Comparison of ENCODE assay signal across 2 cellular contexts in the genomic region with DNA sequence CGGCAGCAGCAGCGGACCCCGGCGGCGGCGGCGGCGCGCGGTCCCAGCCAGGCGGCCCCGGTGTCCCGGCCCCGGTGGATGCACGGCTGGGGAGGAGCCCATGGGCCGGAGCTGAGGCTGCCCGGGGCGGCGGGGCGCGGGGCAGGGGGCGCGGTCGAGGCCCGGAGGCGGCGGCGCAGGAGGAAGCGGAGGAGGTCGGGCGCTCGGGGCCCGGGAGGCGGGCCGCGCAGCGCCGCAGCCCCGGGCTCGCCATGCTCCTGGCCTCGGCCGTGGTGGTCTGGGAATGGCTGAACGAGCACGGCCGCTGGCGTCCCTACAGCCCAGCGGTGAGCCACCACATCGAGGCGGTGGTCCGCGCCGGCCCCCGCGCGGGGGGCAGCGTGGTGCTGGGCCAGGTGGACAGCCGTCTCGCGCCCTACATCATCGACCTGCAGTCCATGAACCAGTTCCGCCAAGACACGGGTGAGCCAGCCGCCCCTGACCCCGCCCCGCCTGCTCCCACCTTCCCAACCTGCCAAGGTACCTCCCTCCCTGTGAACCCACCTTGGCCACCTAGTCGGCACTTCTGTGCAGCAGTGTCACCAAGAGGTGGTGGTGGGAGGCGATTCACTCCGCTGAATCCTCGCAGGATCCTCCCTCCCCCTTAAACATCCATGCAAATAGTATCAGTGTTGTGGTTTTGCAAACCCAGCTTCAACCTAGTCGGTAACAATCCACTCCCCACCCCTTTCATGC.
TF ChIP-seq lines count a peak whose summit lies in the region.

No MANE protein-coding gene starts in this region.

TF ChIP-seq in GM12891, 5 proteins besides CTCF, POLR2A, EP300 and RAD21 (continued from another document):
- TF ChIP-seq PAX5 (IDR thresholded peaks at IDR 0.05; ENCODE audit: insufficient read depth, low read length, severe bottlenecking), result no peak

TF ChIP-seq in IMR-90, 13 proteins besides CTCF, POLR2A, EP300 and RAD21 (continued from another document):
- no peak for TF ChIP-seq SMC3 (IDR thresholded peaks at IDR 0.05; ENCODE audit: low read depth, low read length)
- no peak for TF ChIP-seq RCOR1 (IDR thresholded peaks at IDR 0.05; ENCODE audit: insufficient replicate concordance, low read length)
- TF ChIP-seq, protein P1, sequence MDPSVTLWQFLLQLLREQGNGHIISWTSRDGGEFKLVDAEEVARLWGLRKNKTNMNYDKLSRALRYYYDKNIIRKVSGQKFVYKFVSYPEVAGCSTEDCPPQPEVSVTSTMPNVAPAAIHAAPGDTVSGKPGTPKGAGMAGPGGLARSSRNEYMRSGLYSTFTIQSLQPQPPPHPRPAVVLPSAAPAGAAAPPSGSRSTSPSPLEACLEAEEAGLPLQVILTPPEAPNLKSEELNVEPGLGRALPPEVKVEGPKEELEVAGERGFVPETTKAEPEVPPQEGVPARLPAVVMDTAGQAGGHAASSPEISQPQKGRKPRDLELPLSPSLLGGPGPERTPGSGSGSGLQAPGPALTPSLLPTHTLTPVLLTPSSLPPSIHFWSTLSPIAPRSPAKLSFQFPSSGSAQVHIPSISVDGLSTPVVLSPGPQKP (IDR thresholded peaks at IDR 0.05; ENCODE audit: borderline replicate concordance, low read depth, low read length), result no peak
- TF ChIP-seq MAZ (IDR thresholded peaks at IDR 0.05; ENCODE audit: borderline replicate concordance, low read depth, low read length), result no peak
- no peak for TF ChIP-seq CHD1 (IDR thresholded peaks at IDR 0.05; ENCODE audit: low read depth, low read length)
- no peak for TF ChIP-seq MXI1 (IDR thresholded peaks at IDR 0.05; ENCODE audit: borderline replicate concordance, low read depth, low read length)
- TF ChIP-seq RFX5 (IDR thresholded peaks at IDR 0.05; ENCODE audit: low read depth, low read length), result no peak
- no peak for TF ChIP-seq CEBPB (IDR thresholded peaks at IDR 0.05; ENCODE audit: low read depth, low read length)
- TF ChIP-seq, protein P2, sequence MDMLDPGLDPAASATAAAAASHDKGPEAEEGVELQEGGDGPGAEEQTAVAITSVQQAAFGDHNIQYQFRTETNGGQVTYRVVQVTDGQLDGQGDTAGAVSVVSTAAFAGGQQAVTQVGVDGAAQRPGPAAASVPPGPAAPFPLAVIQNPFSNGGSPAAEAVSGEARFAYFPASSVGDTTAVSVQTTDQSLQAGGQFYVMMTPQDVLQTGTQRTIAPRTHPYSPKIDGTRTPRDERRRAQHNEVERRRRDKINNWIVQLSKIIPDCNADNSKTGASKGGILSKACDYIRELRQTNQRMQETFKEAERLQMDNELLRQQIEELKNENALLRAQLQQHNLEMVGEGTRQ (IDR thresholded peaks at IDR 0.05; ENCODE audit: low read depth, low read length), result no peak
